In genomic region chr7:111561909-111562732, GRCh38 we compare ENCODE assay signal across 8 cellular contexts. TPM values are rescaled to one million over a fixed set of nuclear protein-coding genes. Genes with fewer than 3 reads are reported as not detected.
DNase-seq lines count a peak whose midpoint lies in the region; ATAC-seq and TF ChIP-seq lines count a peak whose summit lies in the region.

Gene IMMP2L (minus strand): TSS chr7:111562492.

- intact Hi-C loops in uterus (cut with DNase I; ENCODE audit: low total_unique reads), result no loop called here

- peaks cover 0 to 16% of the 10 kb centered on the region in 2 donors for H3K4me1 ChIP-seq in right atrium auricular region
- peaks cover 0 to 9% of the 10 kb centered on the region in 2 donors for H3K4me1 ChIP-seq in uterus

- H3K27ac ChIP-seq in angular gyrus (ENCODE audit: low read depth, low read length) (peak within 1 kb of the TSS; percentile 4), right atrium auricular region (peak within 1 kb of the TSS; percentile 87 to 90), uterus (peak within 1 kb of the TSS; percentile 84 to 96)

- H3K36me3 ChIP-seq in right atrium auricular region (no peaks in the 10 kb centered on the region), uterus (no peaks in the 10 kb centered on the region)

- TF ChIP-seq CTCF in right atrium auricular region (IDR thresholded peaks at IDR 0.05), result peak in 1 of 2 donors; percentile 67
- TF ChIP-seq CTCF in uterus (IDR thresholded peaks at IDR 0.05), result peak; percentile 8 to 46 (median 38)

- no peaks in the 10 kb centered on the region for H3K27me3 ChIP-seq in right atrium auricular region
- H3K27me3 ChIP-seq in uterus, result no peaks in the 10 kb centered on the region

- H3K9me3 ChIP-seq in right atrium auricular region, result no peaks in the 10 kb centered on the region
- H3K9me3 ChIP-seq in uterus, result no peaks in the 10 kb centered on the region

- peak within 1 kb of the TSS; percentile 91 to 93 for H3K4me3 ChIP-seq in right atrium auricular region
- H3K4me3 ChIP-seq in uterus, result peak within 1 kb of the TSS; percentile 62 to 99

- DNase-seq in NCI-H1436 (lab: John Stamatoyannopoulos, UW), result peak; percentile 83
- DNase-seq in T-helper 2 cell, result peak; percentile 81 to 88 (median 84)
- DNase-seq in right atrium auricular region (ENCODE audit: low spot score), result peak; percentile 85
- DNase-seq in putamen (ENCODE audit: low spot score), result peak; percentile 85
- DNase-seq in uterus, result peak; percentile 83 to 94

- peak; percentile 83 for ATAC-seq in HG02840 (IDR thresholded peaks at IDR 0.05; ENCODE audit: low FRiP score, unreplicated experiment)

- peak; percentile 70 for TF ChIP-seq POLR2A in GM15510 (IDR thresholded peaks at IDR 0.05; ENCODE audit: borderline replicate concordance, extremely low read depth, insufficient read length)
- TF ChIP-seq POLR2A in uterus (IDR thresholded peaks at IDR 0.05), result peak; percentile 83 to 92

RNA-seq across cellular contexts. Expression of gene IMMP2L, which starts in this region (rescaled TPM):
- total RNA-seq in right atrium auricular region (1 to 10 TPM; 7.3 to 7.7 TPM), uterus (10 to 100 TPM in 3 of 4 donors, 1 to 10 TPM in 1; 2.6 to 69.1 (median 34.7) TPM)

Comparison
In these comparisons a context has a peak if more than half of its experiments do, and no peak if none do; other contexts are left out.
1. Peak in every context shown above with its lines: DNase-seq, ATAC-seq, H3K4me3 ChIP-seq and H3K27ac ChIP-seq.
2. H3K27ac ChIP-seq: peak in every context shown above with its lines; median percentile 90 in uterus; 88 in right atrium auricular region; 4 in angular gyrus.